ENCODE assay signal across 2 cellular contexts in the genomic region with DNA sequence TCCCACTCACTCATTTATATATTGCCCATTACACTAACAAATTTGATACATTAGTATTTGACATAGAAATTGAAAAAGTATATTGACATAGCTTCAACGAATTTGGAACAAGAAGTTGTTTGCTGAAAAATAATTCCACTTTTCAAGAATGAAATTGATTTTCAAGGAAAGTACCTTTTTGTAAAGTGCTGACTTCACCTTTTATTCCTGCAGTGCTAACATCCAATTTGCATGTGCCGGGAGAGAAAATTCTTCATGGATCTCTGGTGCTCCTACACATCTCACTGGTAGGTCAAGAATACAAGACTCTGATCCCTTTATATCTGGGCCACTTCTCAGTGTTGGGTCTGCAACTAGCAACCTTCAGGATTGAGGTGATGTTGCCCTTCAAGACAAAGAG.
TF ChIP-seq lines count a peak whose summit lies in the region.

No MANE protein-coding gene starts in this region.

TF ChIP-seq in IMR-90, 13 proteins besides CTCF, POLR2A, EP300 and RAD21:
- TF ChIP-seq MAFK (IDR thresholded peaks at IDR 0.05; ENCODE audit: low read depth, low read length) (peak; percentile 33; the same call in 1 of the 2 replicates), BHLHE40 (IDR thresholded peaks at IDR 0.05; ENCODE audit: low read depth, low read length) (no peak)

TF ChIP-seq in H1, 55 proteins besides CTCF, POLR2A, EP300 and RAD21:
- TF ChIP-seq SP4 (IDR thresholded peaks at IDR 0.05; ENCODE audit: low read length) = no peak
- TF ChIP-seq BCL11A (IDR thresholded peaks at IDR 0.05; ENCODE audit: low read depth in 2 of 2, low read length in 2 of 2) = no peak
- TF ChIP-seq GABPA (IDR thresholded peaks at IDR 0.05; ENCODE audit: borderline replicate concordance, insufficient read depth, low read length) = no peak
- TF ChIP-seq SAP30 (IDR thresholded peaks at IDR 0.05; ENCODE audit: insufficient read depth, insufficient replicate concordance, low read length) = no peak
- TF ChIP-seq RBBP5 (IDR thresholded peaks at IDR 0.05; ENCODE audit: borderline replicate concordance, low read depth, low read length) = no peak
- TF ChIP-seq KDM4A (IDR thresholded peaks at IDR 0.05; ENCODE audit: low read depth, low read length, severe bottlenecking) = no peak
- TF ChIP-seq BACH1 (IDR thresholded peaks at IDR 0.05; ENCODE audit: low read length) = no peak
- no peak for TF ChIP-seq POLR2AphosphoS5 (IDR thresholded peaks at IDR 0.05; ENCODE audit: low read depth, low read length)
- TF ChIP-seq, protein P1, sequence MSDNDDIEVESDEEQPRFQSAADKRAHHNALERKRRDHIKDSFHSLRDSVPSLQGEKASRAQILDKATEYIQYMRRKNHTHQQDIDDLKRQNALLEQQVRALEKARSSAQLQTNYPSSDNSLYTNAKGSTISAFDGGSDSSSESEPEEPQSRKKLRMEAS (IDR thresholded peaks at IDR 0.05) = no peak
- no peak for TF ChIP-seq GTF2F1 (IDR thresholded peaks at IDR 0.05; ENCODE audit: borderline replicate concordance, low read depth, low read length)
- no peak for TF ChIP-seq SIN3A (conservative IDR thresholded peaks at IDR 0.05 in 1 of 2, IDR thresholded peaks at IDR 0.05 in 1 of 2; ENCODE audit: low read depth in 1 of 2, low read length in 2 of 2)
- TF ChIP-seq YY1 (IDR thresholded peaks at IDR 0.05; ENCODE audit: low read depth, low read length) = no peak
- TF ChIP-seq SUZ12 (IDR thresholded peaks at IDR 0.05; ENCODE audit: low read length) = no peak
- TF ChIP-seq ASH2L (IDR thresholded peaks at IDR 0.05; ENCODE audit: low read length) = no peak
- TF ChIP-seq, protein P2, sequence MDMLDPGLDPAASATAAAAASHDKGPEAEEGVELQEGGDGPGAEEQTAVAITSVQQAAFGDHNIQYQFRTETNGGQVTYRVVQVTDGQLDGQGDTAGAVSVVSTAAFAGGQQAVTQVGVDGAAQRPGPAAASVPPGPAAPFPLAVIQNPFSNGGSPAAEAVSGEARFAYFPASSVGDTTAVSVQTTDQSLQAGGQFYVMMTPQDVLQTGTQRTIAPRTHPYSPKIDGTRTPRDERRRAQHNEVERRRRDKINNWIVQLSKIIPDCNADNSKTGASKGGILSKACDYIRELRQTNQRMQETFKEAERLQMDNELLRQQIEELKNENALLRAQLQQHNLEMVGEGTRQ (IDR thresholded peaks at IDR 0.05; ENCODE audit: low read length) = no peak
- TF ChIP-seq NRF1 (IDR thresholded peaks at IDR 0.05; ENCODE audit: low read depth, low read length) = no peak
